8 cellular contexts compared by ENCODE assay signal in the genomic region with DNA sequence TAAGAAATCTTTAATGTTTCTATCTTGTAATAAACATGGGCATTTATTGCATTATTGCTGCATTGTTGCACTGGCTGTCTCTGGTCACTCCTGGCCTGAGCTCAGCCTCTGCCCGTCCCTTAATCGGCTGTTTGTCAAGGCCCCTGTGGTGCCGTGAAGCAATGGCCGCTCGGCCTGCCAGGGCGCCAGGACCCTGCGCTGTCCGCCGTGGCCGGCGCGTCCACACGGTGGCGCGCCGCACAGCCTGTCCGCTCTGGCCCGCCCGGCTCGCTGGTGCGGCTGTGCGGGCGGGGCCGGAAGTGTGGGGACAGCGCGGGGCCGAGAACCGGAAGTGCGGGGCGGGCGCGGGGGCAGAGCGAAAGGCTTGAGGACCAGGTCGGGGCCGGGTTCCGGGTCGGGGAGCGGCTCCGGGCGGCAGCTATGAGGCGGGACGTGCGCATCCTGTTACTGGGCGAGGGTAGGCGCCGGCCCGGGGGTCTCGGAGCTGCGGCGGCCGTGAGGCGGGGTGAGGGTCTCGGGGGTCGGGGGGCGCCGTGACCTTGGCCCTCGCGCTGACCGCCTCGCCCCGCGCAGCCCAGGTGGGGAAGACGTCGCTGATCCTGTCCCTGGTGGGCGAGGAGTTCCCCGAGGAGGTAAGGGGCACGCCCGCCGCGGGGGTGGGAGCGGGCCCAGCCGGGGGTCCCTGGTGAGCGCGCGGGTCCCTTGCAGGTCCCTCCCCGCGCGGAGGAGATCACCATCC. TPM values are rescaled to one million over a fixed set of nuclear protein-coding genes. Genes with fewer than 3 reads are reported as not detected.
DNase-seq lines count a peak whose midpoint lies in the region; ATAC-seq, FAIRE-seq and TF ChIP-seq lines count a peak whose summit lies in the region.

A gene (plus strand): TSS at position 353 of the 739 bp plus-strand sequence. CDS start 68 bp downstream, at position 421.

- intact Hi-C loops in kidney (cut with DNase I): no loop called here

- H3K4me1 ChIP-seq in kidney (ENCODE audit: control insufficient read depth in 1 of 2, insufficient read depth in 1 of 2, low read depth in 1 of 2, low read length in 2 of 2): peaks cover 4 to 14% of the 10 kb centered on the region in 2 donors

- FAIRE-seq in kidney (lab: Jason Lieb, UNC): no peak

- DNase-seq in AG08396 (ENCODE audit: low spot score) (peak; percentile 95), NCI-H446 treated with DMSO at 0.1 percent for 48 hours (lab: John Stamatoyannopoulos, UW) (peak; percentile 69), cerebellar cortex (ENCODE audit: low spot score) (peak; percentile 89), kidney (peak; percentile 98)
- DNase-seq in activated CD4-positive, CD25-positive, alpha-beta regulatory T cell treated with anti-CD3 and anti-CD28 coated beads, Interleukin-2, amount 50 U/mL, for 72 hours: peak; percentile 97
- peak; percentile 85 to 94 for DNase-seq in stimulated activated CD4-positive, alpha-beta T cell treated with anti-CD3 and anti-CD28 coated beads, Interleukin-15, amount 100 ng/mL, for 1 hour (ENCODE audit: low read depth in 1 of 2, low spot score in 1 of 2)

- H3K4me3 ChIP-seq in kidney (ENCODE audit: low read length in 2 of 2): peak within 1 kb of the TSS; percentile 49 to 77

- H3K9ac ChIP-seq in kidney (ENCODE audit: low read length in 2 of 2): peak within 1 kb of the TSS; percentile 77 to 87

- H3K36me3 ChIP-seq in kidney (ENCODE audit: control insufficient read depth in 1 of 2, insufficient read depth in 2 of 2, low read length in 2 of 2): peaks cover 8 to 12% of the 10 kb centered on the region in 2 donors

- TF ChIP-seq CTCF in kidney (IDR thresholded peaks at IDR 0.05; ENCODE audit: borderline replicate concordance, extremely low read depth, insufficient read depth): peak; percentile 83

- no peaks in the 10 kb centered on the region for H3K9me3 ChIP-seq in kidney (ENCODE audit: control insufficient read depth in 1 of 2, low read length in 2 of 2)

- H3K27ac ChIP-seq in kidney (ENCODE audit: low read depth in 2 of 2, low read length in 2 of 2): peak within 1 kb of the TSS; percentile 17 to 43

- peak; percentile 95 for ATAC-seq in GM19025 (IDR thresholded peaks at IDR 0.05; ENCODE audit: low read depth, unreplicated experiment)
- peak; percentile 77 for ATAC-seq in HG03342 (IDR thresholded peaks at IDR 0.05; ENCODE audit: unreplicated experiment)

RNA-seq across cellular contexts. Expression of the gene that starts here (rescaled TPM):
- 117 TPM for total RNA-seq in kidney
- 90.5 TPM for polyA plus RNA-seq in kidney (ENCODE audit: insufficient read depth, low read depth, low replicate concordance)

Comparison
In these comparisons a context has a peak if more than half of its experiments do, and no peak if none do; other contexts are left out.
1. Peak in every context shown above with its lines: DNase-seq, ATAC-seq, H3K4me3 ChIP-seq and H3K27ac ChIP-seq.